ENCODE assay signal across 1 cellular context in genomic region chr5:90640484-90641059, GRCh38.
TF ChIP-seq lines count a peak whose summit lies in the region.

No MANE protein-coding gene starts in this region.

TF ChIP-seq in K562, 482 proteins besides CTCF, POLR2A, EP300 and RAD21 (continued from another document and continues in another):
- no peak for TF ChIP-seq CHD7 (IDR thresholded peaks at IDR 0.05; ENCODE audit: low read depth, low read length)
- no peak for TF ChIP-seq SMAD1 (IDR thresholded peaks at IDR 0.05; ENCODE audit: low read depth, low read length, partially characterized antibody)
- peak; percentile 36; the same call in 1 of the 2 replicates for TF ChIP-seq ZNF174 (CRISPR knock-in tag; IDR thresholded peaks at IDR 0.05)
- no peak for TF ChIP-seq ZNF140 (CRISPR knock-in tag; IDR thresholded peaks at IDR 0.05)
- no peak for TF ChIP-seq ZNF76 (CRISPR knock-in tag; IDR thresholded peaks at IDR 0.05; ENCODE audit: borderline replicate concordance)
- TF ChIP-seq, protein P1, sequence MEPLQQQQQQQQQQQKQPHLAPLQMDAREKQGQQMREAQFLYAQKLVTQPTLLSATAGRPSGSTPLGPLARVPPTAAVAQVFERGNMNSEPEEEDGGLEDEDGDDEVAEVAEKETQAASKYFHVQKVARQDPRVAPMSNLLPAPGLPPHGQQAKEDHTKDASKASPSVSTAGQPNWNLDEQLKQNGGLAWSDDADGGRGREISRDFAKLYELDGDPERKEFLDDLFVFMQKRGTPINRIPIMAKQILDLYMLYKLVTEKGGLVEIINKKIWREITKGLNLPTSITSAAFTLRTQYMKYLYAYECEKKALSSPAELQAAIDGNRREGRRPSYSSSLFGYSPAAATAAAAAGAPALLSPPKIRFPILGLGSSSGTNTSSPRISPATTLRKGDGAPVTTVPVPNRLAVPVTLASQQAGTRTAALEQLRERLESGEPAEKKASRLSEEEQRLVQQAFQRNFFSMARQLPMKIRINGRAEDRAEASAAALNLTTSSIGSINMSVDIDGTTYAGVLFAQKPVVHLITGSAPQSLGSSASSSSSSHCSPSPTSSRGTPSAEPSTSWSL (CRISPR knock-in tag; IDR thresholded peaks at IDR 0.05; ENCODE audit: borderline replicate concordance) = no peak
- peak; percentile 73; the same call in 1 of the 2 replicates for TF ChIP-seq ZNF311 (CRISPR knock-in tag; IDR thresholded peaks at IDR 0.05)
- TF ChIP-seq SMC3 (conservative IDR thresholded peaks at IDR 0.05; ENCODE audit: insufficient read depth, low read depth, low read length) = no peak
- TF ChIP-seq KLF10 (CRISPR knock-in tag; IDR thresholded peaks at IDR 0.05) = no peak
- TF ChIP-seq ZNF175 (CRISPR knock-in tag; IDR thresholded peaks at IDR 0.05; ENCODE audit: low read depth) = 0 out of 2 replicates have a peak, but pooled peaks have one; percentile 39
- TF ChIP-seq ZC3H11A (IDR thresholded peaks at IDR 0.05; ENCODE audit: low read depth, low read length) = no peak
- TF ChIP-seq ZBTB5 (IDR thresholded peaks at IDR 0.05) = no peak
- TF ChIP-seq TCF3 (CRISPR knock-in tag; IDR thresholded peaks at IDR 0.05) = peak; percentile 18; the same call in 1 of the 2 replicates
- TF ChIP-seq ZNF445 (CRISPR knock-in tag; IDR thresholded peaks at IDR 0.05; ENCODE audit: low read depth) = 0 out of 2 replicates have a peak, but pooled peaks have one; percentile 48
- TF ChIP-seq CXXC5 (CRISPR knock-in tag; IDR thresholded peaks at IDR 0.05) = peak; percentile 57
- TF ChIP-seq, protein P2, sequence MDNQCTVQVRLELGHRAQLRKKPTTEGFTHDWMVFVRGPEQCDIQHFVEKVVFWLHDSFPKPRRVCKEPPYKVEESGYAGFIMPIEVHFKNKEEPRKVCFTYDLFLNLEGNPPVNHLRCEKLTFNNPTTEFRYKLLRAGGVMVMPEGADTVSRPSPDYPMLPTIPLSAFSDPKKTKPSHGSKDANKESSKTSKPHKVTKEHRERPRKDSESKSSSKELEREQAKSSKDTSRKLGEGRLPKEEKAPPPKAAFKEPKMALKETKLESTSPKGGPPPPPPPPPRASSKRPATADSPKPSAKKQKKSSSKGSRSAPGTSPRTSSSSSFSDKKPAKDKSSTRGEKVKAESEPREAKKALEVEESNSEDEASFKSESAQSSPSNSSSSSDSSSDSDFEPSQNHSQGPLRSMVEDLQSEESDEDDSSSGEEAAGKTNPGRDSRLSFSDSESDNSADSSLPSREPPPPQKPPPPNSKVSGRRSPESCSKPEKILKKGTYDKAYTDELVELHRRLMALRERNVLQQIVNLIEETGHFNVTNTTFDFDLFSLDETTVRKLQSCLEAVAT (IDR thresholded peaks at IDR 0.05) = peak; percentile 83 to 87
- no peak for TF ChIP-seq LCOR (CRISPR knock-in tag; IDR thresholded peaks at IDR 0.05)
- TF ChIP-seq, protein P3, sequence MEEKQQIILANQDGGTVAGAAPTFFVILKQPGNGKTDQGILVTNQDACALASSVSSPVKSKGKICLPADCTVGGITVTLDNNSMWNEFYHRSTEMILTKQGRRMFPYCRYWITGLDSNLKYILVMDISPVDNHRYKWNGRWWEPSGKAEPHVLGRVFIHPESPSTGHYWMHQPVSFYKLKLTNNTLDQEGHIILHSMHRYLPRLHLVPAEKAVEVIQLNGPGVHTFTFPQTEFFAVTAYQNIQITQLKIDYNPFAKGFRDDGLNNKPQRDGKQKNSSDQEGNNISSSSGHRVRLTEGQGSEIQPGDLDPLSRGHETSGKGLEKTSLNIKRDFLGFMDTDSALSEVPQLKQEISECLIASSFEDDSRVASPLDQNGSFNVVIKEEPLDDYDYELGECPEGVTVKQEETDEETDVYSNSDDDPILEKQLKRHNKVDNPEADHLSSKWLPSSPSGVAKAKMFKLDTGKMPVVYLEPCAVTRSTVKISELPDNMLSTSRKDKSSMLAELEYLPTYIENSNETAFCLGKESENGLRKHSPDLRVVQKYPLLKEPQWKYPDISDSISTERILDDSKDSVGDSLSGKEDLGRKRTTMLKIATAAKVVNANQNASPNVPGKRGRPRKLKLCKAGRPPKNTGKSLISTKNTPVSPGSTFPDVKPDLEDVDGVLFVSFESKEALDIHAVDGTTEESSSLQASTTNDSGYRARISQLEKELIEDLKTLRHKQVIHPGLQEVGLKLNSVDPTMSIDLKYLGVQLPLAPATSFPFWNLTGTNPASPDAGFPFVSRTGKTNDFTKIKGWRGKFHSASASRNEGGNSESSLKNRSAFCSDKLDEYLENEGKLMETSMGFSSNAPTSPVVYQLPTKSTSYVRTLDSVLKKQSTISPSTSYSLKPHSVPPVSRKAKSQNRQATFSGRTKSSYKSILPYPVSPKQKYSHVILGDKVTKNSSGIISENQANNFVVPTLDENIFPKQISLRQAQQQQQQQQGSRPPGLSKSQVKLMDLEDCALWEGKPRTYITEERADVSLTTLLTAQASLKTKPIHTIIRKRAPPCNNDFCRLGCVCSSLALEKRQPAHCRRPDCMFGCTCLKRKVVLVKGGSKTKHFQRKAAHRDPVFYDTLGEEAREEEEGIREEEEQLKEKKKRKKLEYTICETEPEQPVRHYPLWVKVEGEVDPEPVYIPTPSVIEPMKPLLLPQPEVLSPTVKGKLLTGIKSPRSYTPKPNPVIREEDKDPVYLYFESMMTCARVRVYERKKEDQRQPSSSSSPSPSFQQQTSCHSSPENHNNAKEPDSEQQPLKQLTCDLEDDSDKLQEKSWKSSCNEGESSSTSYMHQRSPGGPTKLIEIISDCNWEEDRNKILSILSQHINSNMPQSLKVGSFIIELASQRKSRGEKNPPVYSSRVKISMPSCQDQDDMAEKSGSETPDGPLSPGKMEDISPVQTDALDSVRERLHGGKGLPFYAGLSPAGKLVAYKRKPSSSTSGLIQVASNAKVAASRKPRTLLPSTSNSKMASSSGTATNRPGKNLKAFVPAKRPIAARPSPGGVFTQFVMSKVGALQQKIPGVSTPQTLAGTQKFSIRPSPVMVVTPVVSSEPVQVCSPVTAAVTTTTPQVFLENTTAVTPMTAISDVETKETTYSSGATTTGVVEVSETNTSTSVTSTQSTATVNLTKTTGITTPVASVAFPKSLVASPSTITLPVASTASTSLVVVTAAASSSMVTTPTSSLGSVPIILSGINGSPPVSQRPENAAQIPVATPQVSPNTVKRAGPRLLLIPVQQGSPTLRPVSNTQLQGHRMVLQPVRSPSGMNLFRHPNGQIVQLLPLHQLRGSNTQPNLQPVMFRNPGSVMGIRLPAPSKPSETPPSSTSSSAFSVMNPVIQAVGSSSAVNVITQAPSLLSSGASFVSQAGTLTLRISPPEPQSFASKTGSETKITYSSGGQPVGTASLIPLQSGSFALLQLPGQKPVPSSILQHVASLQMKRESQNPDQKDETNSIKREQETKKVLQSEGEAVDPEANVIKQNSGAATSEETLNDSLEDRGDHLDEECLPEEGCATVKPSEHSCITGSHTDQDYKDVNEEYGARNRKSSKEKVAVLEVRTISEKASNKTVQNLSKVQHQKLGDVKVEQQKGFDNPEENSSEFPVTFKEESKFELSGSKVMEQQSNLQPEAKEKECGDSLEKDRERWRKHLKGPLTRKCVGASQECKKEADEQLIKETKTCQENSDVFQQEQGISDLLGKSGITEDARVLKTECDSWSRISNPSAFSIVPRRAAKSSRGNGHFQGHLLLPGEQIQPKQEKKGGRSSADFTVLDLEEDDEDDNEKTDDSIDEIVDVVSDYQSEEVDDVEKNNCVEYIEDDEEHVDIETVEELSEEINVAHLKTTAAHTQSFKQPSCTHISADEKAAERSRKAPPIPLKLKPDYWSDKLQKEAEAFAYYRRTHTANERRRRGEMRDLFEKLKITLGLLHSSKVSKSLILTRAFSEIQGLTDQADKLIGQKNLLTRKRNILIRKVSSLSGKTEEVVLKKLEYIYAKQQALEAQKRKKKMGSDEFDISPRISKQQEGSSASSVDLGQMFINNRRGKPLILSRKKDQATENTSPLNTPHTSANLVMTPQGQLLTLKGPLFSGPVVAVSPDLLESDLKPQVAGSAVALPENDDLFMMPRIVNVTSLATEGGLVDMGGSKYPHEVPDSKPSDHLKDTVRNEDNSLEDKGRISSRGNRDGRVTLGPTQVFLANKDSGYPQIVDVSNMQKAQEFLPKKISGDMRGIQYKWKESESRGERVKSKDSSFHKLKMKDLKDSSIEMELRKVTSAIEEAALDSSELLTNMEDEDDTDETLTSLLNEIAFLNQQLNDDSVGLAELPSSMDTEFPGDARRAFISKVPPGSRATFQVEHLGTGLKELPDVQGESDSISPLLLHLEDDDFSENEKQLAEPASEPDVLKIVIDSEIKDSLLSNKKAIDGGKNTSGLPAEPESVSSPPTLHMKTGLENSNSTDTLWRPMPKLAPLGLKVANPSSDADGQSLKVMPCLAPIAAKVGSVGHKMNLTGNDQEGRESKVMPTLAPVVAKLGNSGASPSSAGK (IDR thresholded peaks at IDR 0.05) = peak; percentile 25; the same call in 1 of the 2 replicates
- 0 out of 2 replicates have a peak, but pooled peaks have one; percentile 56 for TF ChIP-seq NFRKB (IDR thresholded peaks at IDR 0.05; ENCODE audit: low read depth)
- no peak for TF ChIP-seq BRCA1 (IDR thresholded peaks at IDR 0.05)
- TF ChIP-seq BRCA1 (CRISPR knock-in tag; IDR thresholded peaks at IDR 0.05) = no peak
- no peak for TF ChIP-seq HCFC1 (IDR thresholded peaks at IDR 0.05; ENCODE audit: low read depth, low read length)
- no peak for TF ChIP-seq FOXJ3 (CRISPR knock-in tag; IDR thresholded peaks at IDR 0.05)
- TF ChIP-seq GTF2A2 (tag; IDR thresholded peaks at IDR 0.05) = peak; percentile 81; the same call in 1 of the 2 replicates
- TF ChIP-seq ZBTB1 (CRISPR knock-in tag; IDR thresholded peaks at IDR 0.05; ENCODE audit: borderline replicate concordance, low read depth) = no peak
